12 cellular contexts compared by ENCODE assay signal in genomic region chr6:40520683-40521082, GRCh38.
"Had no signal": no experiment of that assay in that cellular context is flagged by ENCODE, and none has a peak within 500 bp of the region (broad histone marks: within the 10 kb centered on the region; RNA-seq: fewer than 3 reads in every experiment).

No MANE protein-coding gene starts in this region.

- H3K4me3 ChIP-seq: breast epithelium, thoracic aorta had no signal

- H3K9me3 ChIP-seq: breast epithelium, thoracic aorta had no signal

- DNase-seq: activated CD4-positive, alpha-beta T cell treated with anti-CD3 and anti-CD28 coated beads, Interleukin-2, amount 10 ng/mL, durations not matched to agents 24 days and 14 days; activated effector memory CD4-positive, alpha-beta T cell treated with anti-CD3 and anti-CD28 coated beads, Interleukin-2, amount 50 U/mL, for 16 hours; activated T-cell treated with anti-CD3 and anti-CD28 coated beads, Interleukin-2, amount 50 U/mL, for 1 hour; amygdala; endodermal cell; stimulated activated CD4-positive, alpha-beta T cell treated with anti-CD3 and anti-CD28 coated beads, Interleukin-2, amount 100 ng/mL, for 48 hours; stimulated activated CD8-positive, alpha-beta memory T cell treated with anti-CD3 and anti-CD28 coated beads, Interleukin-4, amount 100 ng/mL, for 48 hours had no signal

- H3K36me3 ChIP-seq: breast epithelium, thoracic aorta had no signal

- ATAC-seq: activated naive CD4-positive, alpha-beta T cell treated with anti-CD3 and anti-CD28 coated beads, Interleukin-2, amount 50 U/mL, for 72 hours; left lobe of liver; WTC11 had no signal

- H3K27ac ChIP-seq: breast epithelium, thoracic aorta had no signal

- H3K4me1 ChIP-seq: breast epithelium had no signal
